In genomic region chr20:57474191-57474590, GRCh38 we compare ENCODE assay signal across 2 cellular contexts.
TF ChIP-seq lines count a peak whose summit lies in the region.

No MANE protein-coding gene starts in this region.

TF ChIP-seq in H1, 55 proteins besides CTCF, POLR2A, EP300 and RAD21:
- no peak for TF ChIP-seq NRF1 (IDR thresholded peaks at IDR 0.05; ENCODE audit: low read depth, low read length)
- TF ChIP-seq ZNF274 (IDR thresholded peaks at IDR 0.05; ENCODE audit: borderline replicate concordance, extremely low read depth, low read length), result no peak
- TF ChIP-seq GABPA (IDR thresholded peaks at IDR 0.05; ENCODE audit: borderline replicate concordance, insufficient read depth, low read length), result no peak
- TF ChIP-seq RFX5 (IDR thresholded peaks at IDR 0.05; ENCODE audit: borderline replicate concordance, low read depth, low read length), result no peak
- TF ChIP-seq CTBP2 (IDR thresholded peaks at IDR 0.05; ENCODE audit: borderline replicate concordance, insufficient read depth, insufficient read length, low read length), result no peak
- TF ChIP-seq EGR1 (IDR thresholded peaks at IDR 0.05; ENCODE audit: borderline replicate concordance, low read depth, low read length), result no peak
- TF ChIP-seq TAF7 (optimal IDR thresholded peaks at IDR 0.05; ENCODE audit: borderline replicate concordance, low read depth, low read length), result no peak
- TF ChIP-seq SIRT6 (IDR thresholded peaks at IDR 0.05; ENCODE audit: low read length), result no peak
- no peak for TF ChIP-seq GTF2F1 (IDR thresholded peaks at IDR 0.05; ENCODE audit: borderline replicate concordance, low read depth, low read length)
- TF ChIP-seq TEAD4 (IDR thresholded peaks at IDR 0.05; ENCODE audit: low read depth, low read length), result no peak
- TF ChIP-seq SP1 (IDR thresholded peaks at IDR 0.05; ENCODE audit: low read depth, low read length), result no peak
- no peak for TF ChIP-seq JUND (IDR thresholded peaks at IDR 0.05; ENCODE audit: low read length)

TF ChIP-seq in SK-N-SH, 30 proteins besides CTCF, POLR2A, EP300 and RAD21:
- TF ChIP-seq, protein P1, sequence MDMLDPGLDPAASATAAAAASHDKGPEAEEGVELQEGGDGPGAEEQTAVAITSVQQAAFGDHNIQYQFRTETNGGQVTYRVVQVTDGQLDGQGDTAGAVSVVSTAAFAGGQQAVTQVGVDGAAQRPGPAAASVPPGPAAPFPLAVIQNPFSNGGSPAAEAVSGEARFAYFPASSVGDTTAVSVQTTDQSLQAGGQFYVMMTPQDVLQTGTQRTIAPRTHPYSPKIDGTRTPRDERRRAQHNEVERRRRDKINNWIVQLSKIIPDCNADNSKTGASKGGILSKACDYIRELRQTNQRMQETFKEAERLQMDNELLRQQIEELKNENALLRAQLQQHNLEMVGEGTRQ (IDR thresholded peaks at IDR 0.05; ENCODE audit: borderline replicate concordance, low read depth, low read length), result no peak
